ENCODE assay signal across 8 cellular contexts in the genomic region with DNA sequence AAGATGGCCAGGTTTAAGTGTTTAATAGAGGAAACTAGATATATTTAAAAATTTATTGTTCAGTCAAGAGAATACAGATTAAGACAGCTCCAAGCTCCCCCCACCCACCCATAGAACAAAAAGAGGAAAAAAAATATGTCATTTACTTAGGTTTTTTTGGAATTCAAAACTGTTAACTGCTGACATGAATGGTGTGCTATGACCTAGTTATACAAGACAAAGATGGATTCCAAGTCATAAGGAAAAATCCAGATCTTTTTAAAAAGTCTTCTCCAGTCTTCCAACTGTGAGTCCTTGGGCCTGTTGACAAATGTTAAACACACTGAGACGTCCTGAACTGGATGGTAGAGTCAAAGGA. TPM values are rescaled to one million over a fixed set of nuclear protein-coding genes. Genes with fewer than 3 reads are reported as not detected.
A peak's percentile ranks its signal among the peaks of the same experiment; 100 is the strongest.
DNase-seq lines count a peak whose midpoint lies in the region; ATAC-seq, FAIRE-seq and TF ChIP-seq lines count a peak whose summit lies in the region.

No MANE protein-coding gene starts in this region.

- H3K36me3 Mint-ChIP-seq in activated CD4-positive, alpha-beta T cell treated with anti-CD3 and anti-CD28 coated beads, Interleukin-2, amount 10 ng/mL, durations not matched to agents 7 days and 5 days (ENCODE audit: low read depth): peaks cover 45% of the 10 kb centered on the region
- peaks cover 21% of the 10 kb centered on the region for H3K36me3 Mint-ChIP-seq in activated naive CD8-positive, alpha-beta T cell treated with anti-CD3 and anti-CD28 coated beads, Interleukin-2, amount 50 U/mL, for 24 hours (ENCODE audit: low read depth)

- no peak for DNase-seq in activated CD4-positive, alpha-beta T cell treated with anti-CD3 and anti-CD28 coated beads, Interleukin-2, amount 10 ng/mL, durations not matched to agents 7 days and 5 days
- DNase-seq in activated CD4-positive, alpha-beta T cell treated with anti-CD3 and anti-CD28 coated beads for 1 hour: no peak
- DNase-seq in activated naive CD8-positive, alpha-beta T cell treated with anti-CD3 and anti-CD28 coated beads, Interleukin-2, amount 50 U/mL, for 24 hours: no peak
- DNase-seq in left lung: no peak
- DNase-seq in NCI-H526 (lab: John Stamatoyannopoulos, UW): no peak
- no peak for DNase-seq in activated effector memory CD4-positive, alpha-beta T cell treated with Interleukin-2 at 50 U/mL for 16 hours
- no peak for DNase-seq in GM12892 (ENCODE audit: insufficient read length)

- peak overlapping the region; percentile 84 for H3K4me3 Mint-ChIP-seq in activated CD4-positive, alpha-beta T cell treated with anti-CD3 and anti-CD28 coated beads, Interleukin-2, amount 10 ng/mL, durations not matched to agents 7 days and 5 days
- H3K4me3 Mint-ChIP-seq in activated naive CD8-positive, alpha-beta T cell treated with anti-CD3 and anti-CD28 coated beads, Interleukin-2, amount 50 U/mL, for 24 hours: peak overlapping the region; percentile 88

- CTCF ChIA-PET in activated CD4-positive, alpha-beta T cell treated with anti-CD3 and anti-CD28 coated beads, Interleukin-2, amount 10 ng/mL, durations not matched to agents 7 days and 5 days (lab: Charles Lee): interaction anchor here (1.6 to 40.9 kb wide), 3 partner anchors 3 to 86 kb away, joined by 5 to 1058 read pairs (median 1058); a partner anchor contains a TSS

- H3K27me3 ChIP-seq in left lung: no peaks in the 10 kb centered on the region
- no peaks in the 10 kb centered on the region for H3K27me3 ChIP-seq in thymus (ENCODE audit: control insufficient read depth, insufficient read depth)

- peaks cover 34 to 50% of the 10 kb centered on the region in 2 donors for H3K4me1 ChIP-seq in left lung
- peaks cover 27% of the 10 kb centered on the region for H3K4me1 ChIP-seq in thymus (ENCODE audit: control insufficient read depth, insufficient read depth, low read length)

- H3K9me3 Mint-ChIP-seq in activated CD4-positive, alpha-beta T cell treated with anti-CD3 and anti-CD28 coated beads, Interleukin-2, amount 10 ng/mL, durations not matched to agents 7 days and 5 days: no peaks in the 10 kb centered on the region
- H3K9me3 Mint-ChIP-seq in activated naive CD8-positive, alpha-beta T cell treated with anti-CD3 and anti-CD28 coated beads, Interleukin-2, amount 50 U/mL, for 24 hours: no peaks in the 10 kb centered on the region

- peaks cover 0 to 15% of the 10 kb centered on the region in 2 donors for H3K36me3 ChIP-seq in left lung
- peaks cover 17% of the 10 kb centered on the region for H3K36me3 ChIP-seq in thymus (ENCODE audit: control insufficient read depth, insufficient read depth)

- TF ChIP-seq CTCF in left lung (IDR thresholded peaks at IDR 0.05): no peak

- intact Hi-C loops in left lung (cut with DNase I): no loop called here

- POLR2A ChIA-PET in activated CD4-positive, alpha-beta T cell treated with anti-CD3 and anti-CD28 coated beads, Interleukin-2, amount 10 ng/mL, durations not matched to agents 7 days and 5 days (lab: Charles Lee): interaction anchor here (0.6 to 5.5 kb wide), 7 partner anchors 8 to 564 kb away, joined by 3 to 21 read pairs (median 4); no protein-coding TSS in a partner anchor

- H3K4me3 ChIP-seq in left lung (peak overlapping the region; percentile 58 to 86), thymus (ENCODE audit: low read length) (peak overlapping the region; percentile 100)

- H3K9me3 ChIP-seq in left lung: no peaks in the 10 kb centered on the region
- no peaks in the 10 kb centered on the region for H3K9me3 ChIP-seq in thymus (ENCODE audit: control insufficient read depth)

- 0% methylated on average over 1 of the region's 1 CpG for WGBS in thymus

- TF ChIP-seq POLR2A in GM12892 (IDR thresholded peaks at IDR 0.05; ENCODE audit: low read depth, low read length): no peak

- no peak for ATAC-seq in activated naive CD8-positive, alpha-beta T cell treated with anti-CD3 and anti-CD28 coated beads, Interleukin-2, amount 50 U/mL, for 24 hours
- no peak for ATAC-seq in left lung

- H3K4me1 Mint-ChIP-seq in activated CD4-positive, alpha-beta T cell treated with anti-CD3 and anti-CD28 coated beads, Interleukin-2, amount 10 ng/mL, durations not matched to agents 7 days and 5 days: peaks cover 30% of the 10 kb centered on the region
- H3K4me1 Mint-ChIP-seq in activated naive CD8-positive, alpha-beta T cell treated with anti-CD3 and anti-CD28 coated beads, Interleukin-2, amount 50 U/mL, for 24 hours: peaks cover 47% of the 10 kb centered on the region

- FAIRE-seq in GM12892 (lab: Jason Lieb, UNC): no peak

- peak overlapping the region; percentile 100 for H3K27ac ChIP-seq in left lung
- peak overlapping the region; percentile 100 for H3K27ac ChIP-seq in thymus (ENCODE audit: low read depth)

- H3K27ac Mint-ChIP-seq in activated CD4-positive, alpha-beta T cell treated with anti-CD3 and anti-CD28 coated beads, Interleukin-2, amount 10 ng/mL, durations not matched to agents 7 days and 5 days: peak overlapping the region; percentile 98
- peak overlapping the region; percentile 95 for H3K27ac Mint-ChIP-seq in activated naive CD8-positive, alpha-beta T cell treated with anti-CD3 and anti-CD28 coated beads, Interleukin-2, amount 50 U/mL, for 24 hours

- H3K27me3 Mint-ChIP-seq in activated CD4-positive, alpha-beta T cell treated with anti-CD3 and anti-CD28 coated beads, Interleukin-2, amount 10 ng/mL, durations not matched to agents 7 days and 5 days: no peaks in the 10 kb centered on the region
- no peaks in the 10 kb centered on the region for H3K27me3 Mint-ChIP-seq in activated naive CD8-positive, alpha-beta T cell treated with anti-CD3 and anti-CD28 coated beads, Interleukin-2, amount 50 U/mL, for 24 hours

RNA-seq across cellular contexts. Expression of a gene that starts 1.3 kb away (rescaled TPM):
- 10 to 100 TPM; 32.6 to 34.1 TPM for total RNA-seq in activated CD4-positive, alpha-beta T cell treated with anti-CD3 and anti-CD28 coated beads, Interleukin-2, amount 10 ng/mL, durations not matched to agents 7 days and 5 days
- total RNA-seq in left lung: 10 to 100 TPM; 18.9 to 23.4 TPM
- polyA plus RNA-seq in thymus: 11.8 TPM
- polyA plus RNA-seq in GM12892 (2012; ENCODE audit: missing spikeins): 2.1 TPM

RNA-seq across cellular contexts. Expression of a gene that starts 9.0 kb away (rescaled TPM):
- 100 to 1,000 TPM; 132 to 148 TPM for total RNA-seq in activated CD4-positive, alpha-beta T cell treated with anti-CD3 and anti-CD28 coated beads, Interleukin-2, amount 10 ng/mL, durations not matched to agents 7 days and 5 days
- total RNA-seq in left lung: 10 to 100 TPM; 37.6 to 48.3 TPM
- polyA plus RNA-seq in thymus: 12.9 TPM
- polyA plus RNA-seq in GM12892 (2012; ENCODE audit: missing spikeins): 32.0 TPM

RNA-seq across cellular contexts. Expression of a gene that starts 56.2 kb away (rescaled TPM):
- not detected for total RNA-seq in activated CD4-positive, alpha-beta T cell treated with anti-CD3 and anti-CD28 coated beads, Interleukin-2, amount 10 ng/mL, durations not matched to agents 7 days and 5 days
- total RNA-seq in left lung: 1 to 10 TPM in 1 of 2 donors, under 1 TPM in 1; 0.85 to 2.1 TPM
- 0.87 TPM for polyA plus RNA-seq in thymus
- not detected for polyA plus RNA-seq in GM12892 (2012; ENCODE audit: missing spikeins)
